9 cellular contexts compared by ENCODE assay signal in genomic region chr6:11236351-11236750, GRCh38. TPM values are rescaled to one million over a fixed set of nuclear protein-coding genes. Genes with fewer than 3 reads are reported as not detected.
A peak's percentile ranks its signal among the peaks of the same experiment; 100 is the strongest.
DNase-seq lines count a peak whose midpoint lies in the region; ATAC-seq and TF ChIP-seq lines count a peak whose summit lies in the region.
"Had no signal": no experiment of that assay in that cellular context is flagged by ENCODE, and none has a peak within 500 bp of the region (broad histone marks: within the 10 kb centered on the region; RNA-seq: fewer than 3 reads in every experiment).

No MANE protein-coding gene starts in this region.

- DNase-seq in GM10248 (ENCODE audit: extremely low spot score) (peak; percentile 45), mucosa of descending colon (no peak), AG08396 (ENCODE audit: low spot score) (no peak), SKM-1 (lab: John Stamatoyannopoulos, UW; ENCODE audit: unreplicated experiment) (no peak), SKM-1 treated with dmso at 0.1 percent for 144 hours (lab: John Stamatoyannopoulos, UW; ENCODE audit: unreplicated experiment) (no peak), NCI-H2081 treated with DMSO at 0.1 percent for 48 hours (lab: John Stamatoyannopoulos, UW) (no peak)
- DNase-seq in activated CD8-positive, alpha-beta T cell treated with anti-CD3 and anti-CD28 coated beads, Interleukin-2, amount 10 ng/mL, durations not matched to agents 7 days and 5 days: peak; percentile 43

- ATAC-seq in HG03196 (IDR thresholded peaks at IDR 0.05; ENCODE audit: unreplicated experiment) (peak; percentile 37), mucosa of descending colon (peak; percentile 18)
- ATAC-seq in activated CD8-positive, alpha-beta T cell treated with anti-CD3 and anti-CD28 coated beads, Interleukin-2, amount 10 ng/mL, durations not matched to agents 7 days and 5 days: no peak

- no peaks in the 10 kb centered on the region for H3K36me3 ChIP-seq in mucosa of descending colon (ENCODE audit: low read depth)
- H3K36me3 ChIP-seq: SJSA1 had no signal

- peaks cover 45% of the 10 kb centered on the region for H3K4me1 Mint-ChIP-seq in activated CD8-positive, alpha-beta T cell treated with anti-CD3 and anti-CD28 coated beads, Interleukin-2, amount 10 ng/mL, durations not matched to agents 7 days and 5 days (ENCODE audit: low read depth)

- POLR2A ChIA-PET in GM10248 (lab: Yijun Ruan, JAX): no interaction called here
- POLR2A ChIA-PET in activated CD8-positive, alpha-beta T cell treated with anti-CD3 and anti-CD28 coated beads, Interleukin-2, amount 10 ng/mL, durations not matched to agents 7 days and 5 days (lab: Charles Lee): interaction anchor here (1.3 kb wide), 1 partner anchor 39 kb away, joined by 4 read pairs; no protein-coding TSS in a partner anchor

- no peaks in the 10 kb centered on the region for H3K9me3 ChIP-seq in mucosa of descending colon
- H3K9me3 ChIP-seq: SJSA1 had no signal

- H3K4me1 ChIP-seq in mucosa of descending colon (ENCODE audit: low read depth): peaks cover 13% of the 10 kb centered on the region

- intact Hi-C loops in mucosa of descending colon (cut with DNase I, micrococcal nuclease): no loop called here

- no peak for TF ChIP-seq CTCF in GM10248 (IDR thresholded peaks at IDR 0.05; ENCODE audit: control extremely low read depth, extremely low read depth, low read depth, missing control alignments)
- no peak for TF ChIP-seq CTCF in mucosa of descending colon (IDR thresholded peaks at IDR 0.05)

- no peak overlapping the region for H3K4me3 Mint-ChIP-seq in activated CD8-positive, alpha-beta T cell treated with anti-CD3 and anti-CD28 coated beads, Interleukin-2, amount 10 ng/mL, durations not matched to agents 7 days and 5 days

- no peak overlapping the region for H3K4me3 ChIP-seq in mucosa of descending colon
- H3K4me3 ChIP-seq: SJSA1 had no signal

- CTCF ChIA-PET in GM10248 (lab: Yijun Ruan, JAX): interaction anchor here (1.5 to 8.6 kb wide), 5 partner anchors 9 to 260 kb away, joined by 4 to 42 read pairs (median 7); no protein-coding TSS in a partner anchor
- CTCF ChIA-PET in activated CD8-positive, alpha-beta T cell treated with anti-CD3 and anti-CD28 coated beads, Interleukin-2, amount 10 ng/mL, durations not matched to agents 7 days and 5 days (lab: Charles Lee): interaction anchor here (1.1 to 1.6 kb wide), 4 partner anchors 10 to 259 kb away, joined by 3 to 6 read pairs (median 5); no protein-coding TSS in a partner anchor

- peak overlapping the region; percentile 7 for H3K27ac Mint-ChIP-seq in activated CD8-positive, alpha-beta T cell treated with anti-CD3 and anti-CD28 coated beads, Interleukin-2, amount 10 ng/mL, durations not matched to agents 7 days and 5 days

- H3K9me3 Mint-ChIP-seq in activated CD8-positive, alpha-beta T cell treated with anti-CD3 and anti-CD28 coated beads, Interleukin-2, amount 10 ng/mL, durations not matched to agents 7 days and 5 days (ENCODE audit: insufficient read depth): no peaks in the 10 kb centered on the region

- H3K27me3 Mint-ChIP-seq in activated CD8-positive, alpha-beta T cell treated with anti-CD3 and anti-CD28 coated beads, Interleukin-2, amount 10 ng/mL, durations not matched to agents 7 days and 5 days (ENCODE audit: low read depth): no peaks in the 10 kb centered on the region

- peaks cover 27% of the 10 kb centered on the region for H3K36me3 Mint-ChIP-seq in activated CD8-positive, alpha-beta T cell treated with anti-CD3 and anti-CD28 coated beads, Interleukin-2, amount 10 ng/mL, durations not matched to agents 7 days and 5 days (ENCODE audit: low read depth)

RNA-seq across cellular contexts. Expression of gene NEDD9, which starts 3.9 kb away (rescaled TPM):
- 10 to 100 TPM; 64.9 to 69.5 TPM for total RNA-seq in activated CD8-positive, alpha-beta T cell treated with anti-CD3 and anti-CD28 coated beads, Interleukin-2, amount 10 ng/mL, durations not matched to agents 7 days and 5 days
- total RNA-seq in mucosa of descending colon: 10 to 100 TPM; 41.4 to 66.6 (median 62.1) TPM

Comparison
In these comparisons a context has a peak if more than half of its experiments do, and no peak if none do; other contexts are left out.
1. DNase-seq: peak in GM10248 (single experiment) and activated CD8-positive, alpha-beta T cell treated with anti-CD3 and anti-CD28 coated beads, Interleukin-2, amount 10 ng/mL, durations not matched to agents 7 days and 5 days (single experiment); none in mucosa of descending colon (0 of 3), AG08396 (single experiment), SKM-1 (single experiment), SKM-1 treated with dmso at 0.1 percent for 144 hours (single experiment) and NCI-H2081 treated with DMSO at 0.1 percent for 48 hours (single experiment).